ENCODE assay signal across 11 cellular contexts in the genomic region with DNA sequence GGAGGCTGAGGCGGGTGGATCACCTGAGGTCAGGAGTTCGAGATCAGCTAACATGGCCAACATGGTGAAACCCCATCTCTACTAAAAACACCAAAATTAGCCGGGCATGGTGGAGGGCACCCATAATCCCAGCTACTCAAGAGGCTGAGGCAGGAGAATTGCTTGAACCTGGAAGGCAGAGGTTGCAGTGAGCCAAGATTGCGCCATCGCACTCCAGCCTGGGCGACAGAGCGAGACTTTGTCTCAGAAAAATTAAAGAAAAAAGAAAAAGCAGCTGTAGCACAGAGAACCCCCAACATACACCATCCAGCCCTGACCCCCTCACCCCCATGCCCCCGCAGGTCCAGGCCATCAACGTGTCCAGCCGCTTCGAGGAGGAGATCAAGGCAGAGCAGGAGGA. TPM values are rescaled to one million over a fixed set of nuclear protein-coding genes. Genes with fewer than 3 reads are reported as not detected.
DNase-seq lines count a peak whose midpoint lies in the region; ATAC-seq and TF ChIP-seq lines count a peak whose summit lies in the region.
"Not testable (repeated sequence)": the region's sequence is repeated elsewhere in the genome, so short reads cannot be mapped to it uniquely, and the experiment has no call there.
"Had no signal": no experiment of that assay in that cellular context is flagged by ENCODE, and none has a peak within 500 bp of the region (broad histone marks: within the 10 kb centered on the region; RNA-seq: fewer than 3 reads in every experiment).

No MANE protein-coding gene starts in this region.

- not testable (repeated sequence) for H3K9me3 Mint-ChIP-seq in CD4-positive, alpha-beta T cell; IgD-negative memory B cell; activated T-helper 1 cell treated with anti-CD3 and anti-CD28 coated beads, Interleukin-12 subunit alpha, Interleukin-12 subunit beta, Interleukin-2, Interleukin-4 antibody, amounts not matched to agents 30 ng/mL and 10 ng/mL and 1 ng/mL, durations not matched to agents 14 hours and 24 hours and 36 hours; central memory CD8-positive, alpha-beta T cell; memory B cell; stimulated activated naive B cell treated with anti-CD40 and anti-IgM and Interleukin-4, amounts not matched to agents 10 μg/mL and 1 μg/mL and 100 μg/mL, for 72 hours

- H3K4me3 Mint-ChIP-seq in CD4-positive, alpha-beta T cell; IgD-negative memory B cell; activated T-helper 1 cell treated with anti-CD3 and anti-CD28 coated beads, Interleukin-12 subunit alpha, Interleukin-12 subunit beta, Interleukin-2, Interleukin-4 antibody, amounts not matched to agents 30 ng/mL and 10 ng/mL and 1 ng/mL, durations not matched to agents 14 hours and 24 hours and 36 hours; central memory CD8-positive, alpha-beta T cell; memory B cell; stimulated activated naive B cell treated with anti-CD40 and anti-IgM and Interleukin-4, amounts not matched to agents 10 μg/mL and 1 μg/mL and 100 μg/mL, for 72 hours: not testable (repeated sequence)

- H3K9ac ChIP-seq in neuronal stem cell (ENCODE audit: low read depth, low read length, poor library complexity) = not testable (repeated sequence)

- intact Hi-C loops in CD4-positive, alpha-beta T cell (cut with DNase I, micrococcal nuclease); activated T-helper 1 cell treated with anti-CD3 and anti-CD28 coated beads, Interleukin-12 subunit alpha, Interleukin-12 subunit beta, Interleukin-2, Interleukin-4 antibody, amounts not matched to agents 30 ng/mL and 10 ng/mL and 1 ng/mL, durations not matched to agents 14 hours and 24 hours and 36 hours (cut with micrococcal nuclease): not testable (repeated sequence)

- not testable (repeated sequence) for H2AK5ac ChIP-seq in neuronal stem cell (ENCODE audit: low read depth, low read length)

- H3K9me3 ChIP-seq in CD4-positive, alpha-beta T cell (ENCODE audit: control insufficient read depth, low read length); neuronal stem cell (replicated peaks in 1 of 2; ENCODE audit: control insufficient read depth in 2 of 2, insufficient read depth in 1 of 2, low read depth in 1 of 2, low read length in 2 of 2): not testable (repeated sequence)

- H3K4me1 Mint-ChIP-seq in CD4-positive, alpha-beta T cell (ENCODE audit: low read depth); IgD-negative memory B cell; memory B cell; stimulated activated naive B cell treated with anti-CD40 and anti-IgM and Interleukin-4, amounts not matched to agents 10 μg/mL and 1 μg/mL and 100 μg/mL, for 72 hours: not testable (repeated sequence)
- H3K4me1 Mint-ChIP-seq in activated T-helper 1 cell treated with anti-CD3 and anti-CD28 coated beads, Interleukin-12 subunit alpha, Interleukin-12 subunit beta, Interleukin-2, Interleukin-4 antibody, amounts not matched to agents 30 ng/mL and 10 ng/mL and 1 ng/mL, durations not matched to agents 14 hours and 24 hours and 36 hours (ENCODE audit: low read depth) = peaks cover 15% of the 10 kb centered on the region
- peaks cover 30% of the 10 kb centered on the region for H3K4me1 Mint-ChIP-seq in central memory CD8-positive, alpha-beta T cell

- H3K4me2 ChIP-seq in neuronal stem cell (ENCODE audit: insufficient read depth, low read length, poor library complexity, severe bottlenecking) = not testable (repeated sequence)

- peak overlapping the region; percentile 9 for H3K27ac Mint-ChIP-seq in CD4-positive, alpha-beta T cell
- peak overlapping the region in 2 of 3 donors; percentile 70 to 77 for H3K27ac Mint-ChIP-seq in IgD-negative memory B cell
- peak overlapping the region; percentile 52 for H3K27ac Mint-ChIP-seq in activated T-helper 1 cell treated with anti-CD3 and anti-CD28 coated beads, Interleukin-12 subunit alpha, Interleukin-12 subunit beta, Interleukin-2, Interleukin-4 antibody, amounts not matched to agents 30 ng/mL and 10 ng/mL and 1 ng/mL, durations not matched to agents 14 hours and 24 hours and 36 hours
- H3K27ac Mint-ChIP-seq in central memory CD8-positive, alpha-beta T cell (ENCODE audit: low read depth) = peak overlapping the region; percentile 90
- peak overlapping the region; percentile 70 for H3K27ac Mint-ChIP-seq in memory B cell
- H3K27ac Mint-ChIP-seq in stimulated activated naive B cell treated with anti-CD40 and anti-IgM and Interleukin-4, amounts not matched to agents 10 μg/mL and 1 μg/mL and 100 μg/mL, for 72 hours = peak overlapping the region; percentile 42

- POLR2A ChIA-PET in CD4-positive, alpha-beta T cell (lab: Charles Lee) = not testable (repeated sequence)

- not testable (repeated sequence) for H3K4ac ChIP-seq in neuronal stem cell (ENCODE audit: low read length)

- not testable (repeated sequence) for H3K4me3 ChIP-seq in neuronal stem cell (ENCODE audit: low read length in 2 of 2)

- not testable (repeated sequence) for DNase-seq in CD4-positive, alpha-beta T cell; activated T-helper 1 cell treated with anti-CD3 and anti-CD28 coated beads, Interleukin-12 subunit alpha, Interleukin-12 subunit beta, Interleukin-2, Interleukin-4 antibody, amounts not matched to agents 30 ng/mL and 10 ng/mL and 1 ng/mL, durations not matched to agents 14 hours and 24 hours and 36 hours (ENCODE audit: low spot score); central memory CD8-positive, alpha-beta T cell (ENCODE audit: low spot score in 2 of 2); memory B cell (ENCODE audit: low spot score in 2 of 2); neuronal stem cell (ENCODE audit: low spot score); stimulated activated naive B cell treated with anti-CD40 and anti-IgM and Interleukin-4, amounts not matched to agents 10 μg/mL and 1 μg/mL and 100 μg/mL, for 72 hours

- peak overlapping the region; percentile 70 for H2BK5ac ChIP-seq in neuronal stem cell (ENCODE audit: low read length)

- H3K27me3 Mint-ChIP-seq in CD4-positive, alpha-beta T cell; IgD-negative memory B cell; activated T-helper 1 cell treated with anti-CD3 and anti-CD28 coated beads, Interleukin-12 subunit alpha, Interleukin-12 subunit beta, Interleukin-2, Interleukin-4 antibody, amounts not matched to agents 30 ng/mL and 10 ng/mL and 1 ng/mL, durations not matched to agents 14 hours and 24 hours and 36 hours (ENCODE audit: insufficient read depth); central memory CD8-positive, alpha-beta T cell; memory B cell; stimulated activated naive B cell treated with anti-CD40 and anti-IgM and Interleukin-4, amounts not matched to agents 10 μg/mL and 1 μg/mL and 100 μg/mL, for 72 hours: not testable (repeated sequence)

- H4K91ac ChIP-seq in neuronal stem cell (ENCODE audit: low read depth, low read length, poor library complexity) = not testable (repeated sequence)

- H3K27me3 ChIP-seq in CD4-positive, alpha-beta T cell (ENCODE audit: control insufficient read depth, insufficient read depth, low read length); neuronal stem cell (ENCODE audit: control insufficient read depth in 3 of 3, insufficient read depth in 3 of 3, low read depth in 1 of 3, low read length in 3 of 3): not testable (repeated sequence)

- CTCF ChIA-PET in CD4-positive, alpha-beta T cell (lab: Charles Lee) = interaction anchor here (7.5 kb wide), 1 partner anchor 104 kb away, joined by 67 read pairs; no protein-coding TSS in a partner anchor

- not testable (repeated sequence) for H2BK12ac ChIP-seq in neuronal stem cell (ENCODE audit: low read length)

- not testable (repeated sequence) for H2AFZ ChIP-seq in neuronal stem cell (ENCODE audit: low read length)

- no CpG with 5 or more reads among the region's 11 CpGs for WGBS in neuronal stem cell (ENCODE audit: extremely low coverage in 2 of 2, insufficient read length in 2 of 2, insufficient replicate concordance in 1 of 2), 2 donors

- H4K8ac ChIP-seq in neuronal stem cell (ENCODE audit: low read depth, low read length) = not testable (repeated sequence)

- not testable (repeated sequence) for H3K4me1 ChIP-seq in neuronal stem cell (ENCODE audit: control insufficient read depth in 2 of 2, insufficient read depth in 1 of 2, low read depth in 1 of 2, low read length in 2 of 2)

- ATAC-seq in CD4-positive, alpha-beta T cell (ENCODE audit: poor library complexity); central memory CD8-positive, alpha-beta T cell (replicated peaks; ENCODE audit: extremely low read depth, poor library complexity, severe bottlenecking); memory B cell (ENCODE audit: low read depth); stimulated activated naive B cell treated with anti-CD40 and anti-IgM and Interleukin-4, amounts not matched to agents 10 μg/mL and 1 μg/mL and 100 μg/mL, for 72 hours (replicated peaks): not testable (repeated sequence)

- H2BK120ac ChIP-seq in neuronal stem cell (ENCODE audit: low read depth, low read length) = not testable (repeated sequence)

- H3K23ac ChIP-seq in neuronal stem cell (ENCODE audit: low read depth, low read length, poor library complexity) = not testable (repeated sequence)

- not testable (repeated sequence) for H3K79me1 ChIP-seq in neuronal stem cell (ENCODE audit: low read depth, low read length)

- TF ChIP-seq CTCF in CD4-positive, alpha-beta T cell (IDR thresholded peaks at IDR 0.05) = not testable (repeated sequence)

- peaks cover 39% of the 10 kb centered on the region for H3K36me3 Mint-ChIP-seq in CD4-positive, alpha-beta T cell (ENCODE audit: low read depth)
- H3K36me3 Mint-ChIP-seq in IgD-negative memory B cell, memory B cell: not testable (repeated sequence)
- H3K36me3 Mint-ChIP-seq in activated T-helper 1 cell treated with anti-CD3 and anti-CD28 coated beads, Interleukin-12 subunit alpha, Interleukin-12 subunit beta, Interleukin-2, Interleukin-4 antibody, amounts not matched to agents 30 ng/mL and 10 ng/mL and 1 ng/mL, durations not matched to agents 14 hours and 24 hours and 36 hours (ENCODE audit: low read depth) = peaks cover 18% of the 10 kb centered on the region
- H3K36me3 Mint-ChIP-seq in central memory CD8-positive, alpha-beta T cell (ENCODE audit: insufficient read depth) = peaks cover 75% of the 10 kb centered on the region
- H3K36me3 Mint-ChIP-seq in stimulated activated naive B cell treated with anti-CD40 and anti-IgM and Interleukin-4, amounts not matched to agents 10 μg/mL and 1 μg/mL and 100 μg/mL, for 72 hours = peaks cover 14 to 33% of the 10 kb centered on the region in 2 donors

- H2BK15ac ChIP-seq in neuronal stem cell (ENCODE audit: low read length) = not testable (repeated sequence)

- not testable (repeated sequence) for H3K14ac ChIP-seq in neuronal stem cell (ENCODE audit: low read length)

- not testable (repeated sequence) for H3K36me3 ChIP-seq in neuronal stem cell (replicated peaks in 1 of 2; ENCODE audit: control insufficient read depth in 2 of 2, insufficient read depth in 2 of 2, low read length in 2 of 2)

- not testable (repeated sequence) for H3K18ac ChIP-seq in neuronal stem cell (ENCODE audit: low read length)

- H3K27ac ChIP-seq in CD4-positive, alpha-beta T cell (ENCODE audit: low read depth, low read length); neuronal stem cell (replicated peaks; ENCODE audit: low read length): not testable (repeated sequence)

RNA-seq across cellular contexts. Expression of gene CTRC, which starts 10.0 kb away (rescaled TPM):
- total RNA-seq in CD4-positive, alpha-beta T cell = 1 to 10 TPM in 1 of 2 experiments, under 1 TPM in 1; 0.41 to 1.2 TPM
- not detected for polyA plus RNA-seq in IgD-negative memory B cell
- 0.29 and 0.57 TPM in 2 replicates for total RNA-seq in activated T-helper 1 cell treated with anti-CD3 and anti-CD28 coated beads, Interleukin-12 subunit alpha, Interleukin-12 subunit beta, Interleukin-2, Interleukin-4 antibody, amounts not matched to agents 30 ng/mL and 10 ng/mL and 1 ng/mL, durations not matched to agents 14 hours and 24 hours and 36 hours
- 0.21 TPM for polyA plus RNA-seq in neuronal stem cell (2013, experiment 1 of 2)
- polyA plus RNA-seq in neuronal stem cell (2013, experiment 2 of 2) = not detected
- total RNA-seq: G401, HepG2 had no signal
- polyA plus RNA-seq: AG04450, HepG2 had no signal

RNA-seq across cellular contexts. Expression of gene EFHD2, which starts 18.6 kb away (rescaled TPM):
- 10 to 100 TPM; 79.1 to 80.9 TPM for total RNA-seq in CD4-positive, alpha-beta T cell
- polyA plus RNA-seq in IgD-negative memory B cell = 81.8 TPM
- 100 and 101 TPM in 2 replicates for total RNA-seq in activated T-helper 1 cell treated with anti-CD3 and anti-CD28 coated beads, Interleukin-12 subunit alpha, Interleukin-12 subunit beta, Interleukin-2, Interleukin-4 antibody, amounts not matched to agents 30 ng/mL and 10 ng/mL and 1 ng/mL, durations not matched to agents 14 hours and 24 hours and 36 hours
- 12.5 TPM for polyA plus RNA-seq in neuronal stem cell (2013, experiment 1 of 2)
- polyA plus RNA-seq in neuronal stem cell (2013, experiment 2 of 2) = 12.8 TPM

RNA-seq across cellular contexts. Expression of gene CELA2A, which starts 28.3 kb away (rescaled TPM):
- total RNA-seq in CD4-positive, alpha-beta T cell = not detected
- polyA plus RNA-seq in IgD-negative memory B cell = not detected
- not detected in 2 replicates for total RNA-seq in activated T-helper 1 cell treated with anti-CD3 and anti-CD28 coated beads, Interleukin-12 subunit alpha, Interleukin-12 subunit beta, Interleukin-2, Interleukin-4 antibody, amounts not matched to agents 30 ng/mL and 10 ng/mL and 1 ng/mL, durations not matched to agents 14 hours and 24 hours and 36 hours
- not detected for polyA plus RNA-seq in neuronal stem cell (2013, experiment 1 of 2)
- not detected for polyA plus RNA-seq in neuronal stem cell (2013, experiment 2 of 2)
- total RNA-seq: G401, HepG2 had no signal
- polyA plus RNA-seq: AG04450, GM12878, HepG2 had no signal

RNA-seq across cellular contexts. Expression of gene CELA2B, which starts 47.7 kb away (rescaled TPM):
- not detected for total RNA-seq in CD4-positive, alpha-beta T cell
- polyA plus RNA-seq in IgD-negative memory B cell = not detected
- total RNA-seq in activated T-helper 1 cell treated with anti-CD3 and anti-CD28 coated beads, Interleukin-12 subunit alpha, Interleukin-12 subunit beta, Interleukin-2, Interleukin-4 antibody, amounts not matched to agents 30 ng/mL and 10 ng/mL and 1 ng/mL, durations not matched to agents 14 hours and 24 hours and 36 hours = not detected in 2 replicates
- not detected for polyA plus RNA-seq in neuronal stem cell (2013, experiment 1 of 2)
- not detected for polyA plus RNA-seq in neuronal stem cell (2013, experiment 2 of 2)
- total RNA-seq: G401, GM12878, HepG2 had no signal
- polyA plus RNA-seq: AG04450, GM12878, HepG2 had no signal

Comparison
In these comparisons a context has a peak if more than half of its experiments do, and no peak if none do; other contexts are left out.
1. H3K27ac Mint-ChIP-seq: peak in every context shown above with its lines; median percentile 90 in central memory CD8-positive, alpha-beta T cell; 74 in IgD-negative memory B cell; 70 in memory B cell; 52 in activated T-helper 1 cell treated with anti-CD3 and anti-CD28 coated beads, Interleukin-12 subunit alpha, Interleukin-12 subunit beta, Interleukin-2, Interleukin-4 antibody, amounts not matched to agents 30 ng/mL and 10 ng/mL and 1 ng/mL, durations not matched to agents 14 hours and 24 hours and 36 hours; 42 in stimulated activated naive B cell treated with anti-CD40 and anti-IgM and Interleukin-4, amounts not matched to agents 10 μg/mL and 1 μg/mL and 100 μg/mL, for 72 hours; 9 in CD4-positive, alpha-beta T cell.